In genomic region chr11:464316-464715, GRCh38 we compare ENCODE assay signal across 25 cellular contexts. TPM values are rescaled to one million over a fixed set of nuclear protein-coding genes. Genes with fewer than 3 reads are reported as not detected.
DNase-seq lines count a peak whose midpoint lies in the region; ATAC-seq, FAIRE-seq and TF ChIP-seq lines count a peak whose summit lies in the region.
"Had no signal": no experiment of that assay in that cellular context is flagged by ENCODE, and none has a peak within 500 bp of the region (broad histone marks: within the 10 kb centered on the region; RNA-seq: fewer than 3 reads in every experiment).

No MANE protein-coding gene starts in this region.

- CTCF ChIA-PET in SK-N-SH (lab: Yijun Ruan, JAX) = no interaction called here
- CTCF ChIA-PET in K562 (lab: Yijun Ruan, JAX; ENCODE audit: low intra/inter-chr PET ratio) = no interaction called here

- in situ Hi-C loops in K562 (cut with MboI) = no loop called here

- H3K27ac ChIP-seq in SK-N-SH (ENCODE audit: low read depth in 2 of 2, low read length in 1 of 2) = no peak overlapping the region
- no peak overlapping the region for H3K27ac ChIP-seq in K562 (ENCODE audit: extremely low read depth, low read depth, low read length)
- H3K27ac ChIP-seq in tibial nerve = no peak overlapping the region
- H3K27ac ChIP-seq: 22Rv1, C4-2B, SK-N-MC had no signal

- TF ChIP-seq POLR2A in K562 (conservative IDR thresholded peaks at IDR 0.05) (no peak), tibial nerve (IDR thresholded peaks at IDR 0.05) (no peak)

- no peaks in the 10 kb centered on the region for H3F3A ChIP-seq in SK-N-SH (replicated peaks; ENCODE audit: insufficient read depth)

- POLR2A ChIA-PET in SK-N-SH (lab: Yijun Ruan, JAX) = no interaction called here
- POLR2A ChIA-PET in K562 (lab: Yijun Ruan, JAX) = no interaction called here

- H4K20me1 ChIP-seq in SK-N-SH (ENCODE audit: insufficient read depth) = no peaks in the 10 kb centered on the region
- peaks cover 10% of the 10 kb centered on the region; the same call in 1 of the 2 replicates for H4K20me1 ChIP-seq in K562 (replicated peaks; ENCODE audit: control insufficient read depth, insufficient read depth, low read length)

- intact Hi-C loops in K562 (cut with micrococcal nuclease) (no loop called here), posterior vena cava (cut with DNase I) (loop anchor here in 1 of 2 donors (5.0 kb wide), 1 partner anchor 458 kb away; no protein-coding TSS in a partner anchor)

- no peak overlapping the region for H2AFZ ChIP-seq in SK-N-SH (ENCODE audit: low read depth)
- no peak overlapping the region for H2AFZ ChIP-seq in K562 (ENCODE audit: low read depth, low read length)

- no peak overlapping the region for H3K4me3 ChIP-seq in SK-N-SH (ENCODE audit: low read depth in 2 of 2, low read length in 1 of 2)
- no peak overlapping the region for H3K4me3 ChIP-seq in K562
- no peak overlapping the region for H3K4me3 ChIP-seq in tibial nerve
- H3K4me3 ChIP-seq: SK-N-MC had no signal

- H3K4me1 ChIP-seq in SK-N-SH (ENCODE audit: control insufficient read depth in 1 of 2, insufficient read depth in 2 of 2, low read depth in 1 of 2, low read length in 1 of 2) (no peaks in the 10 kb centered on the region; a peak in 2 of 4 replicates), K562 (replicated peaks in 1 of 2; ENCODE audit: control insufficient read depth in 2 of 2, insufficient read depth in 2 of 2, low read length in 2 of 2) (peaks cover 24 to 40% of the 10 kb centered on the region in 2 experiments), tibial nerve (peaks cover 0 to under 1% (median 0%) of the 10 kb centered on the region in 4 donors)

- no peaks in the 10 kb centered on the region for H3K9me1 ChIP-seq in K562 (ENCODE audit: control insufficient read depth, insufficient read depth, low read length)

- H3K36me3 ChIP-seq in SK-N-SH (replicated peaks in 1 of 2; ENCODE audit: control insufficient read depth in 1 of 2, insufficient read depth in 2 of 2, low read length in 1 of 2) (peaks cover 7 to 8% of the 10 kb centered on the region in 2 experiments), K562 (ENCODE audit: control insufficient read depth, insufficient read depth, low read length) (peaks cover 47% of the 10 kb centered on the region), tibial nerve (peaks cover 0 to 65% (median 0%) of the 10 kb centered on the region in 3 donors)

- WGBS in SK-N-SH (ENCODE audit: low lambda C conversion rate) = 98% methylated on average over 9 of the region's 24 CpGs
- 93% methylated on average over 16 of the region's 24 CpGs for WGBS in K562 (ENCODE audit: insufficient coverage, low coverage, missing lambda C conversion rate)
- 92 to 94% methylated on average over 22 to 24 of the region's 24 CpGs for WGBS in tibial nerve, 2 donors

- H3K27me3 ChIP-seq in SK-N-SH (ENCODE audit: insufficient read depth) (no peaks in the 10 kb centered on the region), K562 (ENCODE audit: control insufficient read depth in 2 of 2, insufficient read depth in 2 of 2, low read length in 2 of 2) (no peaks in the 10 kb centered on the region), tibial nerve (no peaks in the 10 kb centered on the region)

- DNase-seq in SK-N-SH (peak; percentile 20), NCI-H2227 (lab: John Stamatoyannopoulos, UW; ENCODE audit: unreplicated experiment) (peak; percentile 79), K562 (ENCODE audit: extremely low read depth in 1 of 4, low spot score in 3 of 4) (no peak), posterior vena cava (ENCODE audit: low spot score) (peak; percentile 47), tibial nerve (ENCODE audit: low spot score in 2 of 2) (no peak), iPS-NIHi7 (ENCODE audit: extremely low spot score) (no peak)
- DNase-seq: Caco-2; CD8-positive, alpha-beta T cell; KG1; MM.1S; NCI-H1417; NCI-H1694; NCI-H2029 treated with DMSO at 0.1 percent for 48 hours; NCI-H226; NCI-H510A; NCI-H69; SIG-M5 had no signal

- TF ChIP-seq EP300 in SK-N-SH (IDR thresholded peaks at IDR 0.05; ENCODE audit: borderline replicate concordance in 1 of 2, low read depth in 1 of 2, low read length in 1 of 2) (no peak), K562 (IDR thresholded peaks at IDR 0.05; ENCODE audit: low read length) (no peak), tibial nerve (IDR thresholded peaks at IDR 0.05) (no peak)

- TF ChIP-seq RAD21 in SK-N-SH (IDR thresholded peaks at IDR 0.05; ENCODE audit: low read length) (no peak), K562 (CRISPR knock-in tag; conservative IDR thresholded peaks at IDR 0.05 in 1 of 2, IDR thresholded peaks at IDR 0.05 in 1 of 2) (no peak)

- TSS peak; percentile 17 for BruUV-seq in K562 (replicated peaks; lab: Mats Ljungman, UMichigan)

- FAIRE-seq in K562 (lab: Jason Lieb, UNC) = no peak
- FAIRE-seq: G401.6, H54 had no signal

- ATAC-seq in SK-N-SH treated with all-trans-retinoic acid at 6 μM for 48 hours = no peak
- no peak for ATAC-seq in K562
- ATAC-seq in GM19455 (IDR thresholded peaks at IDR 0.05; ENCODE audit: unreplicated experiment) = no peak
- ATAC-seq: CD8-positive, alpha-beta T cell had no signal

- 0 out of 2 replicates have a peak, but pooled peaks cover 8% of the 10 kb centered on the region for H3K79me2 ChIP-seq in SK-N-SH (ENCODE audit: insufficient read depth)
- H3K79me2 ChIP-seq in K562 (ENCODE audit: control insufficient read depth, insufficient read depth, low read length) = peaks cover 38% of the 10 kb centered on the region

- H3K9me2 ChIP-seq in SK-N-SH = no peaks in the 10 kb centered on the region

- H3K4me2 ChIP-seq in SK-N-SH (no peak overlapping the region), K562 (ENCODE audit: insufficient read depth, low read length) (no peak overlapping the region)

- TF ChIP-seq CTCF in SK-N-SH (IDR thresholded peaks at IDR 0.05) (no peak), K562 (IDR thresholded peaks at IDR 0.05 in 2 of 3, conservative IDR thresholded peaks at IDR 0.05 in 1 of 3; ENCODE audit: insufficient read depth in 2 of 3, low read depth in 1 of 3, low read length in 3 of 3) (no peak), tibial nerve (IDR thresholded peaks at IDR 0.05) (no peak)

- H3K9me3 ChIP-seq in SK-N-SH (no peaks in the 10 kb centered on the region), K562 (replicated peaks; ENCODE audit: control insufficient read depth, insufficient read depth, low read depth, low read length) (no peaks in the 10 kb centered on the region), tibial nerve (no peaks in the 10 kb centered on the region)
- H3K9me3 ChIP-seq: Caco-2 had no signal

- no peak overlapping the region for H3K9ac ChIP-seq in SK-N-SH
- H3K9ac ChIP-seq in K562 (ENCODE audit: insufficient read depth in 1 of 2, low read depth in 2 of 2, low read length in 2 of 2) = peak overlapping the region in 1 of 2 experiments; percentile 59; a peak in 2 of 4 replicates

RNA-seq across cellular contexts. Expression of gene PTDSS2, which starts 14.2 kb away (rescaled TPM):
- polyA plus RNA-seq in SK-N-SH (2012; rRNA removed) (25.6 and 28.6 TPM in 2 replicates), K562 (2011; rRNA removed) (22.4 and 36.2 TPM in 2 replicates), K562 (2014; fragmentation: Illumina TruSeq; extraction: Trizol) (16.9 and 25.2 TPM in 2 replicates), K562 (2014; fragmentation: Nextera tagmentation; extraction: Ambion mirVana) (1 to 10 TPM in 1 of 2 experiments, under 1 TPM in 1; 0.45 to 1.1 TPM), K562 (2014; rRNA removed) (36.8 and 38.3 TPM in 2 replicates)
- 10.9 and 14.9 TPM in 2 replicates for polyA plus RNA-seq in SK-N-SH (2012; cell fraction: cytosol; rRNA removed)
- polyA plus RNA-seq in SK-N-SH (2012; cell fraction: nucleus; rRNA removed) = 130 and 148 TPM in 2 replicates
- total RNA-seq in K562 (2011; cell fraction: chromatin; rRNA removed; ENCODE audit: low replicate concordance) = 105 and 295 TPM in 2 replicates
- 221 and 222 TPM in 2 replicates for total RNA-seq in K562 (2011; cell fraction: nucleolus; rRNA removed)
- 123 and 136 TPM in 2 replicates for total RNA-seq in K562 (2011; cell fraction: nucleoplasm; rRNA removed)
- total RNA-seq in K562 (2014; rRNA removed) (42.4 and 61.4 TPM in 2 replicates), K562 (2014; rRNA removed; fragmentation: Illumina TruSeq; extraction: Trizol) (7.7 and 10.3 TPM in 2 replicates), K562 (2015; rRNA removed; fragmentation: Illumina TruSeq; extraction: Trizol) (17.2 and 19.2 TPM in 2 replicates), K562 (2021) (51.4 and 53.9 TPM in 2 replicates), posterior vena cava (10 to 100 TPM; 16.3 to 16.7 TPM), tibial nerve (100 to 1,000 TPM in 1 of 4 donors, 10 to 100 TPM in 3; 54.2 to 100 (median 63.9) TPM)
- polyA plus RNA-seq in K562 (2011; cell fraction: cytosol; rRNA removed) = 31.4 and 55.2 TPM in 2 replicates
- polyA plus RNA-seq in K562 (2011; cell fraction: nucleus; rRNA removed) = 204 and 221 TPM in 2 replicates
- polyA plus RNA-seq in K562 (2012) = 33.8 and 52.0 TPM in 2 replicates
- 21.0 and 25.3 TPM in 2 replicates for polyA minus RNA-seq in K562 (2011; rRNA and poly(A)+ RNA removed)
- polyA minus RNA-seq in K562 (2011; cell fraction: cytosol; rRNA and poly(A)+ RNA removed) = 26.6 and 30.7 TPM in 2 replicates
- 37.0 and 51.1 TPM in 2 replicates for polyA minus RNA-seq in K562 (2011; cell fraction: nucleus; rRNA and poly(A)+ RNA removed)

RNA-seq across cellular contexts. Expression of gene ANO9, which starts 22.5 kb away (rescaled TPM):
- polyA plus RNA-seq in SK-N-SH (2012; rRNA removed) = 0.06 and 0.12 TPM in 2 replicates
- polyA plus RNA-seq in SK-N-SH (2012; cell fraction: cytosol; rRNA removed) = 0.03 TPM in 2 replicates
- 1.0 TPM in 2 replicates for polyA plus RNA-seq in SK-N-SH (2012; cell fraction: nucleus; rRNA removed)
- 28.4 and 83.6 TPM in 2 replicates for total RNA-seq in K562 (2011; cell fraction: chromatin; rRNA removed; ENCODE audit: low replicate concordance)
- 54.4 and 56.8 TPM in 2 replicates for total RNA-seq in K562 (2011; cell fraction: nucleolus; rRNA removed)
- total RNA-seq in K562 (2011; cell fraction: nucleoplasm; rRNA removed) = 33.9 and 40.5 TPM in 2 replicates
- 4.9 and 5.1 TPM in 2 replicates for total RNA-seq in K562 (2014; rRNA removed)
- 1.0 and 1.1 TPM in 2 replicates for total RNA-seq in K562 (2014; rRNA removed; fragmentation: Illumina TruSeq; extraction: Trizol)
- 3.8 TPM in 2 replicates for total RNA-seq in K562 (2015; rRNA removed; fragmentation: Illumina TruSeq; extraction: Trizol)
- total RNA-seq in K562 (2021) = 9.3 and 14.5 TPM in 2 replicates
- polyA plus RNA-seq in K562 (2011; rRNA removed) = 5.4 and 19.1 TPM in 2 replicates
- polyA plus RNA-seq in K562 (2011; cell fraction: cytosol; rRNA removed) = 4.1 and 4.3 TPM in 2 replicates
- polyA plus RNA-seq in K562 (2011; cell fraction: nucleus; rRNA removed) = 179 and 200 TPM in 2 replicates
- polyA plus RNA-seq in K562 (2012) = 11.4 and 33.5 TPM in 2 replicates
- 4.5 and 5.5 TPM in 2 replicates for polyA plus RNA-seq in K562 (2014; fragmentation: Illumina TruSeq; extraction: Trizol)
- under 1 TPM; 0.20 to 0.27 TPM for polyA plus RNA-seq in K562 (2014; fragmentation: Nextera tagmentation; extraction: Ambion mirVana)
- 10.7 and 10.8 TPM in 2 replicates for polyA plus RNA-seq in K562 (2014; rRNA removed)
- 1.3 and 1.4 TPM in 2 replicates for polyA minus RNA-seq in K562 (2011; rRNA and poly(A)+ RNA removed)
- 2.9 and 3.2 TPM in 2 replicates for polyA minus RNA-seq in K562 (2011; cell fraction: cytosol; rRNA and poly(A)+ RNA removed)
- polyA minus RNA-seq in K562 (2011; cell fraction: nucleus; rRNA and poly(A)+ RNA removed) = 19.4 and 27.1 TPM in 2 replicates
- under 1 TPM; 0.57 to 0.93 TPM for total RNA-seq in posterior vena cava
- under 1 TPM in 3 of 4 donors, not detected in 1; 0.78 to 0.90 (median 0.87) TPM for total RNA-seq in tibial nerve
- total RNA-seq: HT1080 had no signal

RNA-seq across cellular contexts. Expression of gene RNH1, which starts 42.7 kb away (rescaled TPM):
- polyA plus RNA-seq in SK-N-SH (2012; rRNA removed) (135 and 147 TPM in 2 replicates), K562 (2011; rRNA removed) (38.5 and 71.1 TPM in 2 replicates), K562 (2014; fragmentation: Illumina TruSeq; extraction: Trizol) (44.3 and 107 TPM in 2 replicates), K562 (2014; fragmentation: Nextera tagmentation; extraction: Ambion mirVana) (10 to 100 TPM in 1 of 2 experiments, 1 to 10 TPM in 1; 2.5 to 11.8 TPM), K562 (2014; rRNA removed) (104 and 114 TPM in 2 replicates)
- polyA plus RNA-seq in SK-N-SH (2012; cell fraction: cytosol; rRNA removed) = 44.4 and 82.6 TPM in 2 replicates
- polyA plus RNA-seq in SK-N-SH (2012; cell fraction: nucleus; rRNA removed) = 176 and 213 TPM in 2 replicates
- 70.8 and 222 TPM in 2 replicates for total RNA-seq in K562 (2011; cell fraction: chromatin; rRNA removed; ENCODE audit: low replicate concordance)
- total RNA-seq in K562 (2011; cell fraction: nucleolus; rRNA removed) = 197 and 200 TPM in 2 replicates
- total RNA-seq in K562 (2011; cell fraction: nucleoplasm; rRNA removed) = 94.3 and 102 TPM in 2 replicates
- total RNA-seq in K562 (2014; rRNA removed) (159 and 178 TPM in 2 replicates), K562 (2014; rRNA removed; fragmentation: Illumina TruSeq; extraction: Trizol) (12.9 and 20.3 TPM in 2 replicates), K562 (2015; rRNA removed; fragmentation: Illumina TruSeq; extraction: Trizol) (97.2 and 102 TPM in 2 replicates), K562 (2021) (160 and 164 TPM in 2 replicates), posterior vena cava (100 to 1,000 TPM; 197 to 209 TPM), tibial nerve (100 to 1,000 TPM; 220 to 303 (median 281) TPM)
- polyA plus RNA-seq in K562 (2011; cell fraction: cytosol; rRNA removed) = 53.4 and 159 TPM in 2 replicates
- polyA plus RNA-seq in K562 (2011; cell fraction: nucleus; rRNA removed) = 178 and 263 TPM in 2 replicates
- 144 and 249 TPM in 2 replicates for polyA plus RNA-seq in K562 (2012)
- 18.1 and 34.7 TPM in 2 replicates for polyA minus RNA-seq in K562 (2011; rRNA and poly(A)+ RNA removed)
- 72.0 and 82.7 TPM in 2 replicates for polyA minus RNA-seq in K562 (2011; cell fraction: cytosol; rRNA and poly(A)+ RNA removed)
- polyA minus RNA-seq in K562 (2011; cell fraction: nucleus; rRNA and poly(A)+ RNA removed) = 72.2 and 76.6 TPM in 2 replicates

RNA-seq across cellular contexts. Expression of gene SIGIRR, which starts 49.5 kb away (rescaled TPM):
- polyA plus RNA-seq in SK-N-SH (2012; rRNA removed) (22.4 and 32.5 TPM in 2 replicates), K562 (2011; rRNA removed) (22.5 and 25.0 TPM in 2 replicates), K562 (2014; fragmentation: Illumina TruSeq; extraction: Trizol) (14.8 and 46.2 TPM in 2 replicates), K562 (2014; fragmentation: Nextera tagmentation; extraction: Ambion mirVana) (10 to 100 TPM in 1 of 2 experiments, 1 to 10 TPM in 1; 6.3 to 13.3 TPM), K562 (2014; rRNA removed) (92.4 and 133 TPM in 2 replicates)
- polyA plus RNA-seq in SK-N-SH (2012; cell fraction: cytosol; rRNA removed) = 12.3 and 16.4 TPM in 2 replicates
- 45.1 and 92.0 TPM in 2 replicates for polyA plus RNA-seq in SK-N-SH (2012; cell fraction: nucleus; rRNA removed)
- total RNA-seq in K562 (2011; cell fraction: chromatin; rRNA removed; ENCODE audit: low replicate concordance) = 8.7 and 27.6 TPM in 2 replicates
- total RNA-seq in K562 (2011; cell fraction: nucleolus; rRNA removed) = 50.7 and 50.9 TPM in 2 replicates
- total RNA-seq in K562 (2011; cell fraction: nucleoplasm; rRNA removed) = 15.8 and 24.1 TPM in 2 replicates
- total RNA-seq in K562 (2014; rRNA removed) (109 and 114 TPM in 2 replicates), K562 (2014; rRNA removed; fragmentation: Illumina TruSeq; extraction: Trizol) (6.0 and 7.2 TPM in 2 replicates), K562 (2015; rRNA removed; fragmentation: Illumina TruSeq; extraction: Trizol) (50.6 and 51.6 TPM in 2 replicates), K562 (2021) (83.1 and 93.8 TPM in 2 replicates), posterior vena cava (10 to 100 TPM; 30.7 to 45.2 TPM), tibial nerve (10 to 100 TPM; 29.1 to 81.1 (median 69.3) TPM)
- polyA plus RNA-seq in K562 (2011; cell fraction: cytosol; rRNA removed) = 41.4 and 135 TPM in 2 replicates
- polyA plus RNA-seq in K562 (2011; cell fraction: nucleus; rRNA removed) = 81.1 and 118 TPM in 2 replicates
- polyA plus RNA-seq in K562 (2012) = 55.3 and 81.1 TPM in 2 replicates
- polyA minus RNA-seq in K562 (2011; rRNA and poly(A)+ RNA removed) = 1.1 and 2.3 TPM in 2 replicates
- polyA minus RNA-seq in K562 (2011; cell fraction: cytosol; rRNA and poly(A)+ RNA removed) = 12.4 and 13.7 TPM in 2 replicates
- 11.0 and 11.7 TPM in 2 replicates for polyA minus RNA-seq in K562 (2011; cell fraction: nucleus; rRNA and poly(A)+ RNA removed)

Comparison
In these comparisons a context has a peak if more than half of its experiments do, and no peak if none do; other contexts are left out.
1. DNase-seq: peak in SK-N-SH (single experiment), NCI-H2227 (single experiment) and posterior vena cava (single experiment); none in K562 (0 of 4), tibial nerve (0 of 2) and iPS-NIHi7 (single experiment).